ENCODE assay signal across 12 cellular contexts in genomic region chr2:239097428-239097696, GRCh38.
A peak's percentile ranks its signal among the peaks of the same experiment; 100 is the strongest.
DNase-seq lines count a peak whose midpoint lies in the region; TF ChIP-seq lines count a peak whose summit lies in the region.
"Had no signal": no experiment of that assay in that cellular context is flagged by ENCODE, and none has a peak within 500 bp of the region (broad histone marks: within the 10 kb centered on the region; RNA-seq: fewer than 3 reads in every experiment).

No MANE protein-coding gene starts in this region.

- H4K8ac ChIP-seq in neuronal stem cell (ENCODE audit: low read depth, low read length): peak overlapping the region; percentile 4

- no TSS peak for BruUV-seq in MCF 10A (replicated peaks; lab: Mats Ljungman, UMichigan)
- no TSS peak for BruUV-seq in mammary epithelial cell (replicated peaks; lab: Mats Ljungman, UMichigan)

- H3K36me3 ChIP-seq in mammary epithelial cell (ENCODE audit: insufficient read depth, low read length) (no peaks in the 10 kb centered on the region), neuronal stem cell (replicated peaks in 1 of 2; ENCODE audit: control insufficient read depth in 2 of 2, insufficient read depth in 2 of 2, low read length in 2 of 2) (peaks cover 12 to 32% of the 10 kb centered on the region in 2 donors)

- 87% methylated on average over 12 of the region's 12 CpGs for WGBS in mammary epithelial cell (ENCODE audit: low coverage, missing lambda C conversion rate)
- WGBS in neuronal stem cell (ENCODE audit: extremely low coverage in 2 of 2, insufficient read length in 2 of 2, insufficient replicate concordance in 1 of 2), 2 donors: no CpG with 5 or more reads among the region's 12 CpGs

- H3K4me3 Mint-ChIP-seq in MCF 10A (ENCODE audit: unreplicated experiment): no peak overlapping the region
- H3K4me3 Mint-ChIP-seq: CD8-positive, alpha-beta memory T cell had no signal

- POLR2A ChIA-PET in MCF 10A (lab: Yijun Ruan, JAX): no interaction called here

- no peak overlapping the region for H2BK5ac ChIP-seq in neuronal stem cell (ENCODE audit: low read length)

- no peak overlapping the region for H3K14ac ChIP-seq in neuronal stem cell (ENCODE audit: low read length)

- no peaks in the 10 kb centered on the region for H3K79me2 ChIP-seq in mammary epithelial cell (ENCODE audit: insufficient read depth, low read length)

- H4K20me1 ChIP-seq in mammary epithelial cell (ENCODE audit: insufficient read depth, low read length): no peaks in the 10 kb centered on the region

- H2AFZ ChIP-seq in mammary epithelial cell (ENCODE audit: low read depth, low read length) (no peak overlapping the region), neuronal stem cell (ENCODE audit: low read length) (no peak overlapping the region)

- H2AK5ac ChIP-seq in neuronal stem cell (ENCODE audit: low read depth, low read length): no peak overlapping the region

- DNase-seq in MCF 10A (ENCODE audit: unreplicated experiment) (no peak), mammary epithelial cell (no peak), neuronal stem cell (ENCODE audit: low spot score) (no peak), NCI-H1048 (lab: John Stamatoyannopoulos, UW) (no peak), C1 segment of cervical spinal cord (lab: John Stamatoyannopoulos, UW) (no peak), NCI-H1092 (lab: John Stamatoyannopoulos, UW) (no peak)
- DNase-seq: Caco-2; CD8-positive, alpha-beta memory T cell; GF-D8; GM23248 had no signal

- H2BK120ac ChIP-seq in neuronal stem cell (ENCODE audit: low read depth, low read length): no peak overlapping the region

- no peaks in the 10 kb centered on the region for H3K27me3 Mint-ChIP-seq in MCF 10A (ENCODE audit: insufficient read depth, unreplicated experiment)
- H3K27me3 Mint-ChIP-seq: CD8-positive, alpha-beta memory T cell had no signal

- CTCF ChIA-PET in MCF 10A (lab: Yijun Ruan, JAX) (interaction anchor here (2.6 kb wide), 1 partner anchor 9 kb away, joined by 17 read pairs; no protein-coding TSS in a partner anchor), mammary epithelial cell (lab: Charles Lee; ENCODE audit: low non-redundant PET) (no interaction called here)

- H3K27ac ChIP-seq in mammary epithelial cell (ENCODE audit: insufficient read depth, low read depth, low read length) (no peak overlapping the region), angular gyrus (ENCODE audit: low read depth, low read length) (peak overlapping the region; percentile 46), neuronal stem cell (replicated peaks; ENCODE audit: low read length) (no peak overlapping the region)
- H3K27ac ChIP-seq: 22Rv1 had no signal

- H2BK15ac ChIP-seq in neuronal stem cell (ENCODE audit: low read length): no peak overlapping the region

- H3K18ac ChIP-seq in neuronal stem cell (ENCODE audit: low read length): peak overlapping the region; percentile 44

- H3K9me3 ChIP-seq in mammary epithelial cell (replicated peaks; ENCODE audit: insufficient read depth, low read length): no peaks in the 10 kb centered on the region
- H3K9me3 ChIP-seq in neuronal stem cell (replicated peaks in 1 of 2; ENCODE audit: control insufficient read depth in 2 of 2, insufficient read depth in 1 of 2, low read depth in 1 of 2, low read length in 2 of 2): no peaks in the 10 kb centered on the region
- H3K9me3 ChIP-seq: Caco-2 had no signal

- dilution Hi-C loops in mammary epithelial cell (cut with HindIII; ENCODE audit: low sequenced_read_pairs): no loop called here

- H3K4me1 ChIP-seq in mammary epithelial cell (ENCODE audit: insufficient read depth, low read length): no peaks in the 10 kb centered on the region
- peaks cover 0 to 9% of the 10 kb centered on the region in 2 donors for H3K4me1 ChIP-seq in neuronal stem cell (ENCODE audit: control insufficient read depth in 2 of 2, insufficient read depth in 1 of 2, low read depth in 1 of 2, low read length in 2 of 2)
- H3K4me1 ChIP-seq: Caco-2 had no signal

- no peak overlapping the region for H3K4ac ChIP-seq in neuronal stem cell (ENCODE audit: low read length)

- H3K36me3 Mint-ChIP-seq in MCF 10A (ENCODE audit: insufficient read depth, unreplicated experiment): no peaks in the 10 kb centered on the region

- no peaks in the 10 kb centered on the region for H3K9me3 Mint-ChIP-seq in MCF 10A (ENCODE audit: unreplicated experiment)
- H3K9me3 Mint-ChIP-seq: CD8-positive, alpha-beta memory T cell had no signal

- H3K27me3 ChIP-seq in mammary epithelial cell (ENCODE audit: insufficient read depth, low read length) (no peaks in the 10 kb centered on the region), neuronal stem cell (ENCODE audit: control insufficient read depth in 3 of 3, insufficient read depth in 3 of 3, low read depth in 1 of 3, low read length in 3 of 3) (no peaks in the 10 kb centered on the region)

- TF ChIP-seq CTCF in MCF 10A (IDR thresholded peaks at IDR 0.05; ENCODE audit: unreplicated experiment) (no peak), mammary epithelial cell (conservative IDR thresholded peaks at IDR 0.05 in 1 of 2, IDR thresholded peaks at IDR 0.05 in 1 of 2; ENCODE audit: extremely low read depth in 1 of 2, insufficient read depth in 1 of 2, low read depth in 1 of 2, low read length in 2 of 2) (no peak)

- peaks cover 1% of the 10 kb centered on the region for H3K79me1 ChIP-seq in neuronal stem cell (ENCODE audit: low read depth, low read length)

- peak overlapping the region; percentile 87 for H3K23ac ChIP-seq in neuronal stem cell (ENCODE audit: low read depth, low read length, poor library complexity)

- H3K27ac Mint-ChIP-seq in MCF 10A (ENCODE audit: low read depth, unreplicated experiment): peak overlapping the region; percentile 87
- H3K27ac Mint-ChIP-seq: CD8-positive, alpha-beta memory T cell had no signal

- intact Hi-C loops in MCF 10A (cut with micrococcal nuclease): no loop called here
- intact Hi-C loops in mammary epithelial cell (cut with micrococcal nuclease): no loop called here

- H3K4me2 ChIP-seq in mammary epithelial cell (ENCODE audit: insufficient read depth, low read depth, low read length) (no peak overlapping the region), neuronal stem cell (ENCODE audit: insufficient read depth, low read length, poor library complexity, severe bottlenecking) (no peak overlapping the region)

- H3K4me3 ChIP-seq in mammary epithelial cell (replicated peaks in 1 of 3; ENCODE audit: insufficient read depth in 1 of 3, low read depth in 2 of 3, low read length in 3 of 3): no peak overlapping the region
- no peak overlapping the region for H3K4me3 ChIP-seq in neuronal stem cell (ENCODE audit: low read length in 2 of 2)
- H3K4me3 ChIP-seq: GM23248 had no signal

- H3K4me1 Mint-ChIP-seq in MCF 10A (ENCODE audit: insufficient read depth, unreplicated experiment): peaks cover 11% of the 10 kb centered on the region
- H3K4me1 Mint-ChIP-seq: CD8-positive, alpha-beta memory T cell had no signal

- in situ Hi-C loops in mammary epithelial cell (cut with MboI; ENCODE audit: low sequenced_read_pairs in 2 of 2): no loop called here

- no peak overlapping the region for H2BK12ac ChIP-seq in neuronal stem cell (ENCODE audit: low read length)

- H3K9ac ChIP-seq in mammary epithelial cell (ENCODE audit: insufficient read depth, low read length): no peak overlapping the region
- H3K9ac ChIP-seq in neuronal stem cell (ENCODE audit: low read depth, low read length, poor library complexity): peak overlapping the region; percentile 9

- H4K91ac ChIP-seq in neuronal stem cell (ENCODE audit: low read depth, low read length, poor library complexity): no peak overlapping the region
